In genomic region chr9:94638335-94639044, GRCh38 we compare ENCODE assay signal across 9 cellular contexts. TPM values are rescaled to one million over a fixed set of nuclear protein-coding genes. Genes with fewer than 3 reads are reported as not detected.
DNase-seq lines count a peak whose midpoint lies in the region; ATAC-seq, FAIRE-seq and TF ChIP-seq lines count a peak whose summit lies in the region.
"Had no signal": no experiment of that assay in that cellular context is flagged by ENCODE, and none has a peak within 500 bp of the region (broad histone marks: within the 10 kb centered on the region; RNA-seq: fewer than 3 reads in every experiment).

No MANE protein-coding gene starts in this region.

- no peak overlapping the region for H3K27ac Mint-ChIP-seq in activated naive CD4-positive, alpha-beta T cell treated with anti-CD3 and anti-CD28 coated beads for 36 hours

- peaks cover 22% of the 10 kb centered on the region for H3K4me1 ChIP-seq in body of pancreas
- peaks cover 14% of the 10 kb centered on the region for H3K4me1 ChIP-seq in mucosa of descending colon (ENCODE audit: low read depth)
- peaks cover 10 to 29% of the 10 kb centered on the region in 2 donors for H3K4me1 ChIP-seq in thyroid gland
- peaks cover 0 to 10% of the 10 kb centered on the region in 2 donors for H3K4me1 ChIP-seq in adrenal gland (replicated peaks in 1 of 2)
- H3K4me1 ChIP-seq: BE2C had no signal

- peaks cover 2% of the 10 kb centered on the region for H3K27me3 Mint-ChIP-seq in activated naive CD4-positive, alpha-beta T cell treated with anti-CD3 and anti-CD28 coated beads for 36 hours (ENCODE audit: low read depth)

- 27 to 49% methylated on average over 14 to 16 of the region's 16 CpGs for WGBS in body of pancreas, 2 donors
- 56 to 63% methylated on average over 15 to 16 of the region's 16 CpGs for WGBS in thyroid gland, 2 donors
- WGBS in adrenal gland, 4 donors = 71 to 87% (median 75%) methylated on average over 13 to 16 of the region's 16 CpGs

- peak overlapping the region; percentile 75 for H3K4me3 Mint-ChIP-seq in activated naive CD4-positive, alpha-beta T cell treated with anti-CD3 and anti-CD28 coated beads for 36 hours

- no peaks in the 10 kb centered on the region for H3K36me3 Mint-ChIP-seq in activated naive CD4-positive, alpha-beta T cell treated with anti-CD3 and anti-CD28 coated beads for 36 hours (ENCODE audit: low read depth)

- H3K27me3 ChIP-seq in body of pancreas (no peaks in the 10 kb centered on the region), thyroid gland (no peaks in the 10 kb centered on the region), adrenal gland (no peaks in the 10 kb centered on the region)
- H3K27me3 ChIP-seq: BE2C had no signal

- intact Hi-C loops in activated naive CD4-positive, alpha-beta T cell treated with anti-CD3 and anti-CD28 coated beads for 36 hours (cut with micrococcal nuclease) = loop anchor here (1.0 kb wide), 1 partner anchor 18 kb away; no protein-coding TSS in a partner anchor
- intact Hi-C loops in body of pancreas (cut with DNase I) = no loop called here
- intact Hi-C loops in mucosa of descending colon (cut with DNase I, micrococcal nuclease) = no loop called here
- intact Hi-C loops in thyroid gland (cut with DNase I) = no loop called here
- intact Hi-C loops in head of caudate nucleus (cut with DNase I) = no loop called here
- intact Hi-C loops in adrenal gland (cut with DNase I) = no loop called here

- no peak for TF ChIP-seq CTCF in body of pancreas (IDR thresholded peaks at IDR 0.05)
- no peak for TF ChIP-seq CTCF in mucosa of descending colon (IDR thresholded peaks at IDR 0.05)
- TF ChIP-seq CTCF in thyroid gland (IDR thresholded peaks at IDR 0.05) = no peak
- no peak for TF ChIP-seq CTCF in adrenal gland (IDR thresholded peaks at IDR 0.05)

- CTCF ChIA-PET in activated naive CD4-positive, alpha-beta T cell treated with anti-CD3 and anti-CD28 coated beads for 36 hours (lab: Charles Lee) = interaction anchor here (1.6 kb wide), 1 partner anchor 43 kb away, joined by 4 read pairs; no protein-coding TSS in a partner anchor

- no peaks in the 10 kb centered on the region for H3K9me3 ChIP-seq in body of pancreas
- no peaks in the 10 kb centered on the region for H3K9me3 ChIP-seq in mucosa of descending colon
- H3K9me3 ChIP-seq in thyroid gland = no peaks in the 10 kb centered on the region
- no peaks in the 10 kb centered on the region for H3K9me3 ChIP-seq in adrenal gland (replicated peaks in 1 of 3)
- H3K9me3 ChIP-seq: BE2C had no signal

- H3K9me3 Mint-ChIP-seq in activated naive CD4-positive, alpha-beta T cell treated with anti-CD3 and anti-CD28 coated beads for 36 hours = no peaks in the 10 kb centered on the region

- peak overlapping the region in 1 of 2 donors; percentile 61 for H3K4me3 ChIP-seq in body of pancreas
- peak overlapping the region; percentile 23 for H3K4me3 ChIP-seq in mucosa of descending colon
- peak overlapping the region; percentile 29 to 78 (median 60) for H3K4me3 ChIP-seq in thyroid gland (replicated peaks in 1 of 3)
- peak overlapping the region in 1 of 4 donors; percentile 61 for H3K4me3 ChIP-seq in adrenal gland

- FAIRE-seq in H54 (lab: Jason Lieb, UNC) = no peak

- TF ChIP-seq POLR2A in body of pancreas (IDR thresholded peaks at IDR 0.05) (no peak), thyroid gland (IDR thresholded peaks at IDR 0.05) (no peak), adrenal gland (IDR thresholded peaks at IDR 0.05) (no peak), H54 (IDR thresholded peaks at IDR 0.05; ENCODE audit: low read depth, low read length) (no peak)

- H3K27ac ChIP-seq in body of pancreas (peak overlapping the region; percentile 43 to 82 (median 72)), thyroid gland (peak overlapping the region in 1 of 3 donors; percentile 44), adrenal gland (peak overlapping the region in 1 of 5 donors; percentile 68)

- peaks cover 12% of the 10 kb centered on the region for H3K4me1 Mint-ChIP-seq in activated naive CD4-positive, alpha-beta T cell treated with anti-CD3 and anti-CD28 coated beads for 36 hours (ENCODE audit: low read depth)

- H3K36me3 ChIP-seq in body of pancreas (replicated peaks in 1 of 2; ENCODE audit: insufficient read depth in 1 of 2, low read depth in 2 of 2) (no peaks in the 10 kb centered on the region), mucosa of descending colon (ENCODE audit: low read depth) (no peaks in the 10 kb centered on the region), thyroid gland (no peaks in the 10 kb centered on the region), adrenal gland (replicated peaks in 1 of 2) (no peaks in the 10 kb centered on the region)
- H3K36me3 ChIP-seq: BE2C had no signal

- no peak for DNase-seq in activated naive CD4-positive, alpha-beta T cell treated with anti-CD3 and anti-CD28 coated beads for 36 hours
- DNase-seq in activated naive CD4-positive, alpha-beta T cell (lab: John Stamatoyannopoulos, UW) = no peak
- peak in 3 of 4 donors; percentile 25 to 45 (median 39) for DNase-seq in body of pancreas
- no peak for DNase-seq in mucosa of descending colon
- peak in 1 of 2 donors; percentile 10 for DNase-seq in thyroid gland
- no peak for DNase-seq in head of caudate nucleus
- no peak for DNase-seq in adrenal gland
- DNase-seq in H54 (ENCODE audit: insufficient read length, low spot score) = no peak
- DNase-seq: BE2C had no signal

- ATAC-seq in body of pancreas (peak; percentile 49), mucosa of descending colon (peak; percentile 54)

RNA-seq across cellular contexts. Expression of gene FBP1, which starts 0.8 kb away (rescaled TPM):
- 1 to 10 TPM; 1.5 to 1.9 TPM for total RNA-seq in activated naive CD4-positive, alpha-beta T cell treated with anti-CD3 and anti-CD28 coated beads for 36 hours
- total RNA-seq in body of pancreas = 10 to 100 TPM; 28.5 to 39.9 TPM
- total RNA-seq in mucosa of descending colon = 10 to 100 TPM; 17.6 to 52.4 (median 48.6) TPM
- total RNA-seq in thyroid gland = 10 to 100 TPM; 20.3 to 31.8 (median 23.1) TPM
- 10 to 100 TPM; 29.7 to 47.1 (median 33.9) TPM for total RNA-seq in adrenal gland
- polyA plus RNA-seq in adrenal gland = 10 to 100 TPM; 29.5 to 61.1 (median 51.1) TPM

RNA-seq across cellular contexts. Expression of gene FBP2, which starts 44.9 kb away (rescaled TPM):
- not detected for total RNA-seq in activated naive CD4-positive, alpha-beta T cell treated with anti-CD3 and anti-CD28 coated beads for 36 hours
- 1 to 10 TPM in 1 of 2 donors, under 1 TPM in 1; 0.66 to 3.1 TPM for total RNA-seq in body of pancreas
- not detected for total RNA-seq in mucosa of descending colon
- total RNA-seq in thyroid gland = not detected
- 1 to 10 TPM in 2 of 8 donors, under 1 TPM in 6; 0.23 to 4.6 (median 0.66) TPM for total RNA-seq in adrenal gland
- under 1 TPM; 0.15 to 0.37 (median 0.32) TPM for polyA plus RNA-seq in adrenal gland

Comparison
In these comparisons a context has a peak if more than half of its experiments do, and no peak if none do; other contexts are left out.
1. DNase-seq: peak in body of pancreas (3 of 4); none in activated naive CD4-positive, alpha-beta T cell treated with anti-CD3 and anti-CD28 coated beads for 36 hours (single experiment), activated naive CD4-positive, alpha-beta T cell (0 of 4), mucosa of descending colon (0 of 3), head of caudate nucleus (0 of 42), adrenal gland (0 of 7) and H54 (single experiment).
2. RNA of gene FBP1, which starts 0.8 kb away (total RNA-seq): 17.6 to 52.4 TPM in mucosa of descending colon, 28.5 to 39.9 TPM in body of pancreas, 29.7 to 47.1 TPM in adrenal gland and 20.3 to 31.8 TPM in thyroid gland; 1.5 to 1.9 TPM in activated naive CD4-positive, alpha-beta T cell treated with anti-CD3 and anti-CD28 coated beads for 36 hours; every median in the first group is over 4 times any median in the second.